Comparison of ENCODE assay signal across 9 cellular contexts in the genomic region with DNA sequence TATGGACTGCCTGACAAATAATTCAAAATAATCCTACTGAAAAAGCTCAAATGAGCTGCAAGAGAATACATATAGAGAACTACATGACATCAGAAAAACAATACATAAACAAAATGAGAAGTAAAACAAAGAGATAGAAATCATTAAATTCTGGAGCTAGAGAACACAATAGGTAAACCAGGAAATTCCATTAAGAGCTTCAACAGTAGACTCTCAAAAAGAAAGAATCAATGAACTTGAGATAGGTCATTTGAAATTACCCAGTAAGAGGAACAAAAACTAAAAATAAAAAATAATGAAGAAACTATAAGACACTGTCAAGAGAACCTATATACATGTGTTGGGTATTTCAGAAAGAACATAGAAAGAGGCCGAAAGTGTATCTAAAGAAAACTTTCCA.
"Had no signal": no experiment of that assay in that cellular context is flagged by ENCODE, and none has a peak within 500 bp of the region (broad histone marks: within the 10 kb centered on the region; RNA-seq: fewer than 3 reads in every experiment).

No MANE protein-coding gene starts in this region.

- H3K9me3 ChIP-seq: HAP-1 had no signal

- H3K27ac ChIP-seq: GM23248 had no signal

- H3K36me3 ChIP-seq: HAP-1 had no signal

- DNase-seq: GM23248, GOT3, H7, H9, HCEC 1CT, HFFc6 had no signal

- H3K4me1 ChIP-seq: HAP-1 had no signal

- H3K27ac Mint-ChIP-seq: GM23338, H9, HFFc6 had no signal

- H3K9me3 Mint-ChIP-seq: GM23338, H9, HFFc6 had no signal

- H3K4me2 ChIP-seq: GM23338 had no signal

- H3K4me3 Mint-ChIP-seq: GM23338, H9, HFFc6 had no signal

- ATAC-seq: GM23338, HCT116 had no signal

- H2AFZ ChIP-seq: GM23248, GM23338 had no signal

- H3K4me1 Mint-ChIP-seq: GM23338, H9 had no signal

- H3K9ac ChIP-seq: GM23248 had no signal

- H3K4me3 ChIP-seq: GM23248, GM23338, HAP-1 had no signal
